ENCODE assay signal across 1 cellular context in genomic region chr3:52704611-52705437, GRCh38.
TF ChIP-seq lines count a peak whose summit lies in the region.

No MANE protein-coding gene starts in this region.

TF ChIP-seq in HepG2, 621 proteins besides CTCF, POLR2A, EP300 and RAD21 (continued from another document and continues in another):
- TF ChIP-seq, protein P1, sequence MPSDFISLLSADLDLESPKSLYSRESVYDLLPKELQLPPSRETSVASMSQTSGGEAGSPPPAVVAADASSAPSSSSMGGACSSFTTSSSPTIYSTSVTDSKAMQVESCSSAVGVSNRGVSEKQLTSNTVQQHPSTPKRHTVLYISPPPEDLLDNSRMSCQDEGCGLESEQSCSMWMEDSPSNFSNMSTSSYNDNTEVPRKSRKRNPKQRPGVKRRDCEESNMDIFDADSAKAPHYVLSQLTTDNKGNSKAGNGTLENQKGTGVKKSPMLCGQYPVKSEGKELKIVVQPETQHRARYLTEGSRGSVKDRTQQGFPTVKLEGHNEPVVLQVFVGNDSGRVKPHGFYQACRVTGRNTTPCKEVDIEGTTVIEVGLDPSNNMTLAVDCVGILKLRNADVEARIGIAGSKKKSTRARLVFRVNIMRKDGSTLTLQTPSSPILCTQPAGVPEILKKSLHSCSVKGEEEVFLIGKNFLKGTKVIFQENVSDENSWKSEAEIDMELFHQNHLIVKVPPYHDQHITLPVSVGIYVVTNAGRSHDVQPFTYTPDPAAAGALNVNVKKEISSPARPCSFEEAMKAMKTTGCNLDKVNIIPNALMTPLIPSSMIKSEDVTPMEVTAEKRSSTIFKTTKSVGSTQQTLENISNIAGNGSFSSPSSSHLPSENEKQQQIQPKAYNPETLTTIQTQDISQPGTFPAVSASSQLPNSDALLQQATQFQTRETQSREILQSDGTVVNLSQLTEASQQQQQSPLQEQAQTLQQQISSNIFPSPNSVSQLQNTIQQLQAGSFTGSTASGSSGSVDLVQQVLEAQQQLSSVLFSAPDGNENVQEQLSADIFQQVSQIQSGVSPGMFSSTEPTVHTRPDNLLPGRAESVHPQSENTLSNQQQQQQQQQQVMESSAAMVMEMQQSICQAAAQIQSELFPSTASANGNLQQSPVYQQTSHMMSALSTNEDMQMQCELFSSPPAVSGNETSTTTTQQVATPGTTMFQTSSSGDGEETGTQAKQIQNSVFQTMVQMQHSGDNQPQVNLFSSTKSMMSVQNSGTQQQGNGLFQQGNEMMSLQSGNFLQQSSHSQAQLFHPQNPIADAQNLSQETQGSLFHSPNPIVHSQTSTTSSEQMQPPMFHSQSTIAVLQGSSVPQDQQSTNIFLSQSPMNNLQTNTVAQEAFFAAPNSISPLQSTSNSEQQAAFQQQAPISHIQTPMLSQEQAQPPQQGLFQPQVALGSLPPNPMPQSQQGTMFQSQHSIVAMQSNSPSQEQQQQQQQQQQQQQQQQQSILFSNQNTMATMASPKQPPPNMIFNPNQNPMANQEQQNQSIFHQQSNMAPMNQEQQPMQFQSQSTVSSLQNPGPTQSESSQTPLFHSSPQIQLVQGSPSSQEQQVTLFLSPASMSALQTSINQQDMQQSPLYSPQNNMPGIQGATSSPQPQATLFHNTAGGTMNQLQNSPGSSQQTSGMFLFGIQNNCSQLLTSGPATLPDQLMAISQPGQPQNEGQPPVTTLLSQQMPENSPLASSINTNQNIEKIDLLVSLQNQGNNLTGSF (CRISPR knock-in tag; IDR thresholded peaks at IDR 0.05): no peak
- TF ChIP-seq ZNF607 (CRISPR knock-in tag; IDR thresholded peaks at IDR 0.05; ENCODE audit: borderline replicate concordance) (peak; percentile 33; the same call in 1 of the 2 replicates), TCF7L2 (IDR thresholded peaks at IDR 0.05; ENCODE audit: low read depth, low read length) (peak; percentile 50; the same call in 1 of the 2 replicates), ZNF629 (CRISPR knock-in tag; conservative IDR thresholded peaks at IDR 0.05) (peak; percentile 41; the same call in 1 of the 2 replicates), KDM6A (CRISPR knock-in tag; IDR thresholded peaks at IDR 0.05; ENCODE audit: low read depth) (peak; percentile 63), GABPB1 (CRISPR knock-in tag; IDR thresholded peaks at IDR 0.05) (no peak; the same call in 1 of the 2 replicates), ATF6 (CRISPR knock-in tag; conservative IDR thresholded peaks at IDR 0.05) (no peak), ZFY (CRISPR knock-in tag; IDR thresholded peaks at IDR 0.05) (peak; percentile 63; the same call in 1 of the 2 replicates), ZNF775 (CRISPR knock-in tag; IDR thresholded peaks at IDR 0.05; ENCODE audit: borderline replicate concordance) (no peak), NKX3-1 (CRISPR knock-in tag; IDR thresholded peaks at IDR 0.05) (peak; percentile 76; the same call in 1 of the 2 replicates), YEATS2 (CRISPR knock-in tag; IDR thresholded peaks at IDR 0.05; ENCODE audit: borderline replicate concordance) (no peak; the same call in 1 of the 2 replicates), POGZ (CRISPR knock-in tag; IDR thresholded peaks at IDR 0.05) (0 out of 2 replicates have a peak, but pooled peaks have one; percentile 16), CENPT (CRISPR knock-in tag; IDR thresholded peaks at IDR 0.05; ENCODE audit: low read depth) (no peak), RFXANK (CRISPR knock-in tag; IDR thresholded peaks at IDR 0.05) (0 out of 2 replicates have a peak, but pooled peaks have one; percentile 44), ATAD3A (CRISPR knock-in tag; IDR thresholded peaks at IDR 0.05) (no peak), SYNCRIP (IDR thresholded peaks at IDR 0.05; ENCODE audit: insufficient read depth, low read depth, low read length) (no peak), ZNF451 (CRISPR knock-in tag; IDR thresholded peaks at IDR 0.05) (no peak), EHMT2 (IDR thresholded peaks at IDR 0.05; ENCODE audit: borderline replicate concordance, low read depth, low read length) (no peak), THAP7 (CRISPR knock-in tag; IDR thresholded peaks at IDR 0.05) (no peak), SMARCC2 (IDR thresholded peaks at IDR 0.05) (no peak), DNMT1 (CRISPR knock-in tag; IDR thresholded peaks at IDR 0.05) (no peak), JUNB (CRISPR knock-in tag; IDR thresholded peaks at IDR 0.05; ENCODE audit: borderline replicate concordance) (no peak), ZNF33A (CRISPR knock-in tag; IDR thresholded peaks at IDR 0.05; ENCODE audit: borderline replicate concordance) (no peak), MEF2D (CRISPR knock-in tag; IDR thresholded peaks at IDR 0.05) (no peak; the same call in 1 of the 2 replicates), ZNF296 (CRISPR knock-in tag; conservative IDR thresholded peaks at IDR 0.05) (no peak), TCF12 (IDR thresholded peaks at IDR 0.05) (no peak), TCF12 (CRISPR knock-in tag; IDR thresholded peaks at IDR 0.05) (peak; percentile 53; the same call in 1 of the 2 replicates), MED8 (CRISPR knock-in tag; IDR thresholded peaks at IDR 0.05; ENCODE audit: insufficient replicate concordance) (no peak), SP140L (CRISPR knock-in tag; IDR thresholded peaks at IDR 0.05; ENCODE audit: borderline replicate concordance) (no peak), NCOA5 (CRISPR knock-in tag; IDR thresholded peaks at IDR 0.05) (no peak), FOXO4 (CRISPR knock-in tag; conservative IDR thresholded peaks at IDR 0.05) (no peak), ZNF598 (CRISPR knock-in tag; IDR thresholded peaks at IDR 0.05; ENCODE audit: borderline replicate concordance) (no peak), TEAD2 (CRISPR knock-in tag; IDR thresholded peaks at IDR 0.05) (no peak), ZNF615 (CRISPR knock-in tag; IDR thresholded peaks at IDR 0.05; ENCODE audit: borderline replicate concordance) (0 out of 2 replicates have a peak, but pooled peaks have one; percentile 62), TFAP4 (IDR thresholded peaks at IDR 0.05; ENCODE audit: borderline replicate concordance, low read depth) (peak; percentile 80; the same call in 1 of the 2 replicates), ZMYM4 (CRISPR knock-in tag; IDR thresholded peaks at IDR 0.05) (peak; percentile 71), MXI1 (IDR thresholded peaks at IDR 0.05; ENCODE audit: borderline replicate concordance, low read depth, low read length) (peak; percentile 95; the same call in 2 of the 3 replicates), RARG (CRISPR knock-in tag; IDR thresholded peaks at IDR 0.05; ENCODE audit: low read depth) (no peak), ZNF543 (CRISPR knock-in tag; IDR thresholded peaks at IDR 0.05) (no peak), ZSCAN22 (CRISPR knock-in tag; IDR thresholded peaks at IDR 0.05) (no peak)
- TF ChIP-seq, protein P2, sequence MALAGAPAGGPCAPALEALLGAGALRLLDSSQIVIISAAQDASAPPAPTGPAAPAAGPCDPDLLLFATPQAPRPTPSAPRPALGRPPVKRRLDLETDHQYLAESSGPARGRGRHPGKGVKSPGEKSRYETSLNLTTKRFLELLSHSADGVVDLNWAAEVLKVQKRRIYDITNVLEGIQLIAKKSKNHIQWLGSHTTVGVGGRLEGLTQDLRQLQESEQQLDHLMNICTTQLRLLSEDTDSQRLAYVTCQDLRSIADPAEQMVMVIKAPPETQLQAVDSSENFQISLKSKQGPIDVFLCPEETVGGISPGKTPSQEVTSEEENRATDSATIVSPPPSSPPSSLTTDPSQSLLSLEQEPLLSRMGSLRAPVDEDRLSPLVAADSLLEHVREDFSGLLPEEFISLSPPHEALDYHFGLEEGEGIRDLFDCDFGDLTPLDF (CRISPR knock-in tag; IDR thresholded peaks at IDR 0.05): no peak; the same call in 1 of the 2 replicates
- TF ChIP-seq, protein P3, sequence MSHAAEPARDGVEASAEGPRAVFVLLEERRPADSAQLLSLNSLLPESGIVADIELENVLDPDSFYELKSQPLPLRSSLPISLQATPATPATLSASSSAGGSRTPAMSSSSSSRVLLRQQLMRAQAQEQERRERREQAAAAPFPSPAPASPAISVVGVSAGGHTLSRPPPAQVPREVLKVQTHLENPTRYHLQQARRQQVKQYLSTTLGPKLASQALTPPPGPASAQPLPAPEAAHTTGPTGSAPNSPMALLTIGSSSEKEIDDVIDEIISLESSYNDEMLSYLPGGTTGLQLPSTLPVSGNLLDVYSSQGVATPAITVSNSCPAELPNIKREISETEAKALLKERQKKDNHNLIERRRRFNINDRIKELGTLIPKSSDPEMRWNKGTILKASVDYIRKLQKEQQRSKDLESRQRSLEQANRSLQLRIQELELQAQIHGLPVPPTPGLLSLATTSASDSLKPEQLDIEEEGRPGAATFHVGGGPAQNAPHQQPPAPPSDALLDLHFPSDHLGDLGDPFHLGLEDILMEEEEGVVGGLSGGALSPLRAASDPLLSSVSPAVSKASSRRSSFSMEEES (CRISPR knock-in tag; IDR thresholded peaks at IDR 0.05): peak; percentile 87
- TF ChIP-seq, protein P4, sequence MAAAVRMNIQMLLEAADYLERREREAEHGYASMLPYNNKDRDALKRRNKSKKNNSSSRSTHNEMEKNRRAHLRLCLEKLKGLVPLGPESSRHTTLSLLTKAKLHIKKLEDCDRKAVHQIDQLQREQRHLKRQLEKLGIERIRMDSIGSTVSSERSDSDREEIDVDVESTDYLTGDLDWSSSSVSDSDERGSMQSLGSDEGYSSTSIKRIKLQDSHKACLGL (CRISPR knock-in tag; IDR thresholded peaks at IDR 0.05): peak; percentile 70; the same call in 1 of the 2 replicates
- TF ChIP-seq, protein P5, sequence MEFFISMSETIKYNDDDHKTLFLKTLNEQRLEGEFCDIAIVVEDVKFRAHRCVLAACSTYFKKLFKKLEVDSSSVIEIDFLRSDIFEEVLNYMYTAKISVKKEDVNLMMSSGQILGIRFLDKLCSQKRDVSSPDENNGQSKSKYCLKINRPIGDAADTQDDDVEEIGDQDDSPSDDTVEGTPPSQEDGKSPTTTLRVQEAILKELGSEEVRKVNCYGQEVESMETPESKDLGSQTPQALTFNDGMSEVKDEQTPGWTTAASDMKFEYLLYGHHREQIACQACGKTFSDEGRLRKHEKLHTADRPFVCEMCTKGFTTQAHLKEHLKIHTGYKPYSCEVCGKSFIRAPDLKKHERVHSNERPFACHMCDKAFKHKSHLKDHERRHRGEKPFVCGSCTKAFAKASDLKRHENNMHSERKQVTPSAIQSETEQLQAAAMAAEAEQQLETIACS (CRISPR knock-in tag; IDR thresholded peaks at IDR 0.05): 0 out of 2 replicates have a peak, but pooled peaks have one; percentile 41
- TF ChIP-seq, protein P6, sequence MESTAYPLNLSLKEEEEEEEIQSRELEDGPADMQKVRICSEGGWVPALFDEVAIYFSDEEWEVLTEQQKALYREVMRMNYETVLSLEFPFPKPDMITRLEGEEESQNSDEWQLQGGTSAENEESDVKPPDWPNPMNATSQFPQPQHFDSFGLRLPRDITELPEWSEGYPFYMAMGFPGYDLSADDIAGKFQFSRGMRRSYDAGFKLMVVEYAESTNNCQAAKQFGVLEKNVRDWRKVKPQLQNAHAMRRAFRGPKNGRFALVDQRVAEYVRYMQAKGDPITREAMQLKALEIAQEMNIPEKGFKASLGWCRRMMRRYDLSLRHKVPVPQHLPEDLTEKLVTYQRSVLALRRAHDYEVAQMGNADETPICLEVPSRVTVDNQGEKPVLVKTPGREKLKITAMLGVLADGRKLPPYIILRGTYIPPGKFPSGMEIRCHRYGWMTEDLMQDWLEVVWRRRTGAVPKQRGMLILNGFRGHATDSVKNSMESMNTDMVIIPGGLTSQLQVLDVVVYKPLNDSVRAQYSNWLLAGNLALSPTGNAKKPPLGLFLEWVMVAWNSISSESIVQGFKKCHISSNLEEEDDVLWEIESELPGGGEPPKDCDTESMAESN (CRISPR knock-in tag; conservative IDR thresholded peaks at IDR 0.05): no peak
- TF ChIP-seq, protein P7, sequence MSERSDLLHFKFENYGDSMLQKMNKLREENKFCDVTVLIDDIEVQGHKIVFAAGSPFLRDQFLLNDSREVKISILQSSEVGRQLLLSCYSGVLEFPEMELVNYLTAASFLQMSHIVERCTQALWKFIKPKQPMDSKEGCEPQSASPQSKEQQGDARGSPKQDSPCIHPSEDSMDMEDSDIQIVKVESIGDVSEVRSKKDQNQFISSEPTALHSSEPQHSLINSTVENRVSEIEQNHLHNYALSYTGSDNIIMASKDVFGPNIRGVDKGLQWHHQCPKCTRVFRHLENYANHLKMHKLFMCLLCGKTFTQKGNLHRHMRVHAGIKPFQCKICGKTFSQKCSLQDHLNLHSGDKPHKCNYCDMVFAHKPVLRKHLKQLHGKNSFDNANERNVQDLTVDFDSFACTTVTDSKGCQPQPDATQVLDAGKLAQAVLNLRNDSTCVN (CRISPR knock-in tag; IDR thresholded peaks at IDR 0.05; ENCODE audit: borderline replicate concordance): no peak
- TF ChIP-seq, protein P8, sequence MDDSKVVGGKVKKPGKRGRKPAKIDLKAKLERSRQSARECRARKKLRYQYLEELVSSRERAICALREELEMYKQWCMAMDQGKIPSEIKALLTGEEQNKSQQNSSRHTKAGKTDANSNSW (CRISPR knock-in tag; IDR thresholded peaks at IDR 0.05; ENCODE audit: borderline replicate concordance): no peak
